In the genomic region with DNA sequence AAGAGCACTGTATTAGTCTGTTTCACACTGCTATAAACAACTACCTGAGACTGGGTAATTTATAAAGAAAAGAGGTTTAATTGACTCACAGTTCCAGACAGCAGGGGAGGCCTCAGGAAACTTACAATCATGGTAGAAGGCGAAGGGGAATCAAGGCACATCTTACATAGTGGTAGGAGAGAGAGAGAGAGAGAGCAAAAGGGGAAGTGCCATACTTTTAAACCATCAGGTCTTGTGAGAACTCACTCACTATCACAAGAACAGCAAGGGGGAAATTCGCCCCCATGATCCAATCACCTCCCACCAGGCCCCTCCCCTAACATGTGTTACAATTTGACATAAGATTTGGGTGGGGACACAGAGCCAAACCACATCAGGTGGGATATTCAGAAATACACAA, we compare ENCODE assay signal across 8 cellular contexts. TPM values are rescaled to one million over a fixed set of nuclear protein-coding genes. Genes with fewer than 3 reads are reported as not detected.
"Had no signal": no experiment of that assay in that cellular context is flagged by ENCODE, and none has a peak within 500 bp of the region (broad histone marks: within the 10 kb centered on the region; RNA-seq: fewer than 3 reads in every experiment).

No MANE protein-coding gene starts in this region.

RNA-seq across cellular contexts. Expression of gene CPN1, which starts 43.7 kb away (rescaled TPM):
- total RNA-seq: M059J, NCI-H460, OCI-LY7, PC-3, Peyer's patch, Right ventricle myocardium superior, SJSA1 had no signal
- polyA plus RNA-seq: SK-N-SH had no signal
